8 cellular contexts compared by ENCODE assay signal in genomic region chr10:22712246-22712958, GRCh38. TPM values are rescaled to one million over a fixed set of nuclear protein-coding genes. Genes with fewer than 3 reads are reported as not detected.
A peak's percentile ranks its signal among the peaks of the same experiment; 100 is the strongest.
DNase-seq lines count a peak whose midpoint lies in the region; ATAC-seq and TF ChIP-seq lines count a peak whose summit lies in the region.

No MANE protein-coding gene starts in this region.

- no peaks in the 10 kb centered on the region for H3K9me3 Mint-ChIP-seq in activated CD4-positive, alpha-beta memory T cell treated with anti-CD3 and anti-CD28 coated beads for 36 hours
- no peaks in the 10 kb centered on the region for H3K9me3 Mint-ChIP-seq in stimulated activated effector memory CD8-positive, alpha-beta T cell treated with anti-CD3 and anti-CD28 coated beads, Interleukin-12 subunit alpha, Interleukin-12 subunit beta, amount 100 ng/mL, for 72 hours

- no peaks in the 10 kb centered on the region for H3K27me3 Mint-ChIP-seq in activated CD4-positive, alpha-beta memory T cell treated with anti-CD3 and anti-CD28 coated beads for 36 hours

- no peaks in the 10 kb centered on the region for H3K27me3 ChIP-seq in body of pancreas

- H3K4me1 Mint-ChIP-seq in activated CD4-positive, alpha-beta memory T cell treated with anti-CD3 and anti-CD28 coated beads for 36 hours (ENCODE audit: low read depth) = peaks cover 51% of the 10 kb centered on the region
- H3K4me1 Mint-ChIP-seq in stimulated activated effector memory CD8-positive, alpha-beta T cell treated with anti-CD3 and anti-CD28 coated beads, Interleukin-12 subunit alpha, Interleukin-12 subunit beta, amount 100 ng/mL, for 72 hours = peaks cover 49% of the 10 kb centered on the region

- WGBS in body of pancreas, 2 donors = 21 to 33% methylated on average over 8 of the region's 8 CpGs

- peak overlapping the region in 1 of 4 donors; percentile 85 for H3K27ac ChIP-seq in body of pancreas

- POLR2A ChIA-PET in activated CD4-positive, alpha-beta memory T cell treated with anti-CD3 and anti-CD28 coated beads for 36 hours (lab: Charles Lee) = interaction anchor here (0.6 to 3.1 kb wide), 17 partner anchors 9 to 111 kb away, joined by 3 to 39 read pairs (median 3); no protein-coding TSS in a partner anchor

- no peaks in the 10 kb centered on the region for H3K36me3 ChIP-seq in body of pancreas (replicated peaks in 1 of 2; ENCODE audit: insufficient read depth in 1 of 2, low read depth in 2 of 2)

- no peak for TF ChIP-seq POLR2A in body of pancreas (IDR thresholded peaks at IDR 0.05)

- intact Hi-C loops in activated CD4-positive, alpha-beta memory T cell treated with anti-CD3 and anti-CD28 coated beads for 36 hours (cut with micrococcal nuclease) = loop anchor here (1.0 to 10.0 kb wide), 9 partner anchors 19 to 465 kb away; no protein-coding TSS in a partner anchor
- intact Hi-C loops in body of pancreas (cut with DNase I) = no loop called here

- peaks cover 12% of the 10 kb centered on the region for H3K36me3 Mint-ChIP-seq in activated CD4-positive, alpha-beta memory T cell treated with anti-CD3 and anti-CD28 coated beads for 36 hours
- H3K36me3 Mint-ChIP-seq in stimulated activated effector memory CD8-positive, alpha-beta T cell treated with anti-CD3 and anti-CD28 coated beads, Interleukin-12 subunit alpha, Interleukin-12 subunit beta, amount 100 ng/mL, for 72 hours = peaks cover 13% of the 10 kb centered on the region

- peak overlapping the region; percentile 96 for H3K4me3 ChIP-seq in iPS-11a (ENCODE audit: low read depth, low read length)
- peak overlapping the region in 1 of 2 donors; percentile 47 for H3K4me3 ChIP-seq in body of pancreas

- H3K4me3 Mint-ChIP-seq in activated CD4-positive, alpha-beta memory T cell treated with anti-CD3 and anti-CD28 coated beads for 36 hours = peak overlapping the region; percentile 89
- peak overlapping the region; percentile 81 for H3K4me3 Mint-ChIP-seq in stimulated activated effector memory CD8-positive, alpha-beta T cell treated with anti-CD3 and anti-CD28 coated beads, Interleukin-12 subunit alpha, Interleukin-12 subunit beta, amount 100 ng/mL, for 72 hours

- H3K4me1 ChIP-seq in body of pancreas = peaks cover 28% of the 10 kb centered on the region

- TF ChIP-seq CTCF in body of pancreas (IDR thresholded peaks at IDR 0.05) = no peak

- no peaks in the 10 kb centered on the region for H3K9me3 ChIP-seq in body of pancreas

- peak overlapping the region; percentile 91 for H3K27ac Mint-ChIP-seq in activated CD4-positive, alpha-beta memory T cell treated with anti-CD3 and anti-CD28 coated beads for 36 hours
- peak overlapping the region; percentile 92 for H3K27ac Mint-ChIP-seq in stimulated activated effector memory CD8-positive, alpha-beta T cell treated with anti-CD3 and anti-CD28 coated beads, Interleukin-12 subunit alpha, Interleukin-12 subunit beta, amount 100 ng/mL, for 72 hours

- CTCF ChIA-PET in activated CD4-positive, alpha-beta memory T cell treated with anti-CD3 and anti-CD28 coated beads for 36 hours (lab: Charles Lee) = interaction anchor here (0.8 to 2.9 kb wide), 12 partner anchors 19 to 138 kb away, joined by 3 to 8 read pairs (median 4); no protein-coding TSS in a partner anchor

- ATAC-seq in stimulated activated effector memory CD8-positive, alpha-beta T cell treated with anti-CD3 and anti-CD28 coated beads, Interleukin-12 subunit alpha, Interleukin-12 subunit beta, amount 100 ng/mL, for 72 hours = peak; percentile 14
- ATAC-seq in GM18861 (IDR thresholded peaks at IDR 0.05; ENCODE audit: unreplicated experiment) = no peak
- ATAC-seq in body of pancreas = no peak

- DNase-seq in HCEC 1CT (peak; percentile 49), body of pancreas (no peak), dedifferentiated amniotic fluid mesenchymal stem cell (ENCODE audit: extremely low spot score) (no peak), NCI-H1048 (lab: John Stamatoyannopoulos, UW) (no peak)
- no peak for DNase-seq in activated CD4-positive, alpha-beta memory T cell treated with anti-CD3 and anti-CD28 coated beads for 36 hours
- DNase-seq in stimulated activated effector memory CD8-positive, alpha-beta T cell treated with anti-CD3 and anti-CD28 coated beads, Interleukin-12 subunit alpha, Interleukin-12 subunit beta, amount 100 ng/mL, for 72 hours (ENCODE audit: low spot score in 2 of 2) = no peak

RNA-seq across cellular contexts. Expression of gene PIP4K2A, which starts 2.0 kb away (rescaled TPM):
- total RNA-seq in activated CD4-positive, alpha-beta memory T cell treated with anti-CD3 and anti-CD28 coated beads for 36 hours = 100 to 1,000 TPM; 107 to 108 TPM
- total RNA-seq in body of pancreas = 1 to 10 TPM; 3.6 to 7.8 TPM

Comparison
In these comparisons a context has a peak if more than half of its experiments do, and no peak if none do; other contexts are left out.
1. RNA of gene PIP4K2A, which starts 2.0 kb away (total RNA-seq): 107 to 108 TPM in activated CD4-positive, alpha-beta memory T cell treated with anti-CD3 and anti-CD28 coated beads for 36 hours; 3.6 to 7.8 TPM in body of pancreas; every median in the first group is over 10 times any median in the second.